In genomic region chr21:33541105-33541711, GRCh38 we compare ENCODE assay signal across 8 cellular contexts.
DNase-seq lines count a peak whose midpoint lies in the region; TF ChIP-seq lines count a peak whose summit lies in the region.

No MANE protein-coding gene starts in this region.

- peak overlapping the region; percentile 98 for H3K27ac ChIP-seq in RWPE1
- peak overlapping the region; percentile 100 for H3K27ac ChIP-seq in mucosa of rectum (ENCODE audit: low read depth in 2 of 2, low read length in 2 of 2)

- POLR2A ChIA-PET in RWPE1 (lab: Yijun Ruan, JAX; ENCODE audit: low non-redundant PET) (interaction anchor here (0.7 kb wide), 1 partner anchor 275 kb away, joined by 3 read pairs; the partner anchor contains the start of gene IL10RB), GM10248 (lab: Yijun Ruan, JAX) (interaction anchor here (1.5 kb wide), 1 partner anchor 16 kb away, joined by 4 read pairs; no protein-coding TSS in a partner anchor)

- H3K9ac ChIP-seq in mucosa of rectum (ENCODE audit: low read depth in 1 of 2, low read length in 2 of 2), result peak overlapping the region; percentile 99 to 100

- TF ChIP-seq CTCF in RWPE1 (conservative IDR thresholded peaks at IDR 0.05; ENCODE audit: low read depth) (no peak), choroid plexus epithelial cell (conservative IDR thresholded peaks at IDR 0.05; ENCODE audit: low read depth, low read length) (no peak), GM10248 (IDR thresholded peaks at IDR 0.05; ENCODE audit: control extremely low read depth, extremely low read depth, low read depth, missing control alignments) (no peak)

- peaks cover 11 to 14% of the 10 kb centered on the region in 2 donors for H3K4me1 ChIP-seq in mucosa of rectum (ENCODE audit: control insufficient read depth in 2 of 2, insufficient read depth in 2 of 2, low read length in 2 of 2)

- CTCF ChIA-PET in RWPE1 (lab: Yijun Ruan, JAX), result no interaction called here
- CTCF ChIA-PET in GM10248 (lab: Yijun Ruan, JAX), result interaction anchor here (1.5 to 1.7 kb wide), 2 partner anchors 50 to 65 kb away, joined by 3 to 4 read pairs; partner anchors contain the start of gene DNAJC28

- no peaks in the 10 kb centered on the region for H3K27me3 ChIP-seq in mucosa of rectum (ENCODE audit: control insufficient read depth in 2 of 2, insufficient read depth in 2 of 2, low read length in 2 of 2)

- H3K36me3 ChIP-seq in mucosa of rectum (ENCODE audit: control insufficient read depth in 2 of 2, insufficient read depth in 2 of 2, low read length in 2 of 2), result peaks cover 16 to 22% of the 10 kb centered on the region in 2 donors

- H3K9me3 ChIP-seq in mucosa of rectum (ENCODE audit: control insufficient read depth in 2 of 2, low read length in 2 of 2), result no peaks in the 10 kb centered on the region

- DNase-seq in SKM-1 treated with dmso at 0.1 percent for 144 hours (lab: John Stamatoyannopoulos, UW; ENCODE audit: unreplicated experiment) (peak; percentile 7), SKM-1 (lab: John Stamatoyannopoulos, UW; ENCODE audit: unreplicated experiment) (no peak), RWPE1 (ENCODE audit: low spot score) (no peak), choroid plexus epithelial cell (ENCODE audit: low read depth) (peak; percentile 44), GM10248 (ENCODE audit: extremely low spot score) (no peak), superior temporal gyrus (ENCODE audit: extremely low spot score) (no peak), cortex of kidney (lab: John Stamatoyannopoulos, UW) (no peak)

- H3K4me3 ChIP-seq in choroid plexus epithelial cell (ENCODE audit: low read depth, low read length) (peak overlapping the region; percentile 91), mucosa of rectum (ENCODE audit: low read length in 2 of 2) (peak overlapping the region; percentile 93 to 99)

Comparison
In these comparisons a context has a peak if more than half of its experiments do, and no peak if none do; other contexts are left out.
1. DNase-seq: peak in SKM-1 treated with dmso at 0.1 percent for 144 hours (single experiment) and choroid plexus epithelial cell (single experiment); none in SKM-1 (single experiment), RWPE1 (single experiment), GM10248 (single experiment), superior temporal gyrus (single experiment) and cortex of kidney (single experiment).